Comparison of ENCODE assay signal across 8 cellular contexts in the genomic region with DNA sequence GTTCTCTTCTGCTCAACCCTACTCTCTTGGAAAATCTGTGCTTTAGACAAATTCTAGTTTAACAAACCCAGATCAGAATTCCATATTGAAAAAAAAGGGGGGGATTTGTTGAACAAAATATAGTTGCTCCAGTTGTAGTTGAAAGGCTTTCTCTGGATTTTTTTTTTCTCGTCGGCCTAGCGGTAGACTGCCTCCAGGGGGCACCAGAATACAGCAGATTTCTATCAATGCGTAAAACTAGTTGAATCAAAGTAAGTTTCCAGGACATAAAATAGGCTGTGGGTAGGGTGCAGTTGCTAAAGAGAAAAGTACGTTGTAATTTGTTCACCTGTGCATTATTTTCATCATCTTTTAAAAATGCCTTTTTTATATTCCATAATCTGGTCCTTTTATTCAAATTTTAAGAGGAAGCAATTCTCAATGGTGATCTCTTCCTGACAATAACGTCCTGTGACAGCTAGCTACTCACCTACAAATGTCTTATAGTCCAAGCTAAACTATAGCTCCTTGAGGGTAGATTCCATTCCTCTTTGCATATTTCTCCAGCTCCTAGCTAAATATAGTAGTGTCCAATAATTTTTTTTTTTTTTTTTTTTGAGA.
DNase-seq lines count a peak whose midpoint lies in the region; ATAC-seq and TF ChIP-seq lines count a peak whose summit lies in the region.

No MANE protein-coding gene starts in this region.

- no peak overlapping the region for H3K27ac Mint-ChIP-seq in memory B cell

- H3K36me3 ChIP-seq in MG63 = no peaks in the 10 kb centered on the region

- no peak overlapping the region for H3K27ac ChIP-seq in dorsolateral prefrontal cortex

- H3K4me3 ChIP-seq in dorsolateral prefrontal cortex = no peak overlapping the region
- no peak overlapping the region for H3K4me3 ChIP-seq in MG63

- peak; percentile 38 for ATAC-seq in memory B cell (ENCODE audit: low read depth)

- no peaks in the 10 kb centered on the region for H3K4me1 Mint-ChIP-seq in memory B cell

- peak; percentile 72 to 95 (median 88) for TF ChIP-seq CTCF in dorsolateral prefrontal cortex (IDR thresholded peaks at IDR 0.05 in 54 of 56, conservative IDR thresholded peaks at IDR 0.05 in 2 of 56; ENCODE audit: low read depth in 1 of 56, partially characterized antibody in 56 of 56)

- DNase-seq in NCI-H2107 treated with DMSO at 0.1 percent for 48 hours (lab: John Stamatoyannopoulos, UW; ENCODE audit: unreplicated experiment) (peak; percentile 10), NCI-H2107 (lab: John Stamatoyannopoulos, UW) (no peak), NCI-H460 (ENCODE audit: extremely low read depth, low read depth) (peak; percentile 46), dorsolateral prefrontal cortex (peak in 7 of 10 donors; percentile 15 to 69 (median 44)), memory B cell (ENCODE audit: low spot score in 2 of 2) (peak; percentile 35 to 46), MG63 (no peak)
- DNase-seq in activated CD4-positive, alpha-beta T cell treated with anti-CD3 and anti-CD28 coated beads, Interleukin-2, amount 50 U/mL, for 1 hour = peak; percentile 63
- DNase-seq in stimulated activated CD8-positive, alpha-beta memory T cell treated with anti-CD3 and anti-CD28 coated beads, Interleukin-2, amount 100 ng/mL, for 48 hours (ENCODE audit: low read depth in 2 of 2) = peak; percentile 23 to 45

- no peak overlapping the region for H3K4me3 Mint-ChIP-seq in memory B cell

- peaks cover 5% of the 10 kb centered on the region for H3K9me3 Mint-ChIP-seq in memory B cell

- intact Hi-C loops in dorsolateral prefrontal cortex (cut with DNase I) = loop anchor here (2.0 to 10.0 kb wide), 4 partner anchors 105 to 295 kb away; partner anchors contain the start of gene PERP (in 1 of the 2)

- peaks cover 2% of the 10 kb centered on the region for H3K27me3 Mint-ChIP-seq in memory B cell

- no peaks in the 10 kb centered on the region for H3K36me3 Mint-ChIP-seq in memory B cell

- peaks cover 0 to 5% (median 0%) of the 10 kb centered on the region in 45 donors for H3K27me3 ChIP-seq in dorsolateral prefrontal cortex
- no peaks in the 10 kb centered on the region for H3K27me3 ChIP-seq in MG63

- H3K9me3 ChIP-seq in MG63 = peaks cover 3% of the 10 kb centered on the region; the same call in 1 of the 2 replicates

Comparison
In these comparisons a context has a peak if more than half of its experiments do, and no peak if none do; other contexts are left out.
1. DNase-seq: peak in NCI-H2107 treated with DMSO at 0.1 percent for 48 hours (single experiment), NCI-H460 (single experiment), activated CD4-positive, alpha-beta T cell treated with anti-CD3 and anti-CD28 coated beads, Interleukin-2, amount 50 U/mL, for 1 hour (single experiment), dorsolateral prefrontal cortex (7 of 10), memory B cell (2 of 2) and stimulated activated CD8-positive, alpha-beta memory T cell treated with anti-CD3 and anti-CD28 coated beads, Interleukin-2, amount 100 ng/mL, for 48 hours (2 of 2); none in NCI-H2107 (single experiment) and MG63 (single experiment).